Comparison of ENCODE assay signal across 1 cellular context in genomic region chr1:2269922-2270259, GRCh38.
TF ChIP-seq lines count a peak whose summit lies in the region.

No MANE protein-coding gene starts in this region.

TF ChIP-seq in HepG2, 621 proteins besides CTCF, POLR2A, EP300 and RAD21 (continued from another document):
- TF ChIP-seq HINFP (CRISPR knock-in tag; IDR thresholded peaks at IDR 0.05; ENCODE audit: low read depth), result no peak
- no peak for TF ChIP-seq RNF219 (CRISPR knock-in tag; IDR thresholded peaks at IDR 0.05)
- no peak for TF ChIP-seq ZNF260 (CRISPR knock-in tag; IDR thresholded peaks at IDR 0.05; ENCODE audit: borderline replicate concordance, low read depth)
- no peak for TF ChIP-seq ARID5B (CRISPR knock-in tag; IDR thresholded peaks at IDR 0.05)
- no peak for TF ChIP-seq MLLT10 (CRISPR knock-in tag; IDR thresholded peaks at IDR 0.05)
- no peak for TF ChIP-seq ZNF367 (CRISPR knock-in tag; IDR thresholded peaks at IDR 0.05; ENCODE audit: borderline replicate concordance)
- peak; percentile 53 for TF ChIP-seq AGO2 (optimal IDR thresholded peaks at IDR 0.05; ENCODE audit: low read depth, low read length)
- no peak for TF ChIP-seq TAF15 (IDR thresholded peaks at IDR 0.05; ENCODE audit: low read depth, low read length, poor library complexity, severe bottlenecking)
- TF ChIP-seq MYPOP (CRISPR knock-in tag; IDR thresholded peaks at IDR 0.05), result no peak
- no peak for TF ChIP-seq SAP130 (CRISPR knock-in tag; IDR thresholded peaks at IDR 0.05; ENCODE audit: low read depth)
- TF ChIP-seq ZNF136 (CRISPR knock-in tag; IDR thresholded peaks at IDR 0.05; ENCODE audit: low read depth), result no peak
- TF ChIP-seq ZBTB33 (CRISPR knock-in tag; IDR thresholded peaks at IDR 0.05), result peak; percentile 38; the same call in 1 of the 2 replicates
